Comparison of ENCODE assay signal across 17 cellular contexts in genomic region chr4:29240641-29241040, GRCh38.
DNase-seq lines count a peak whose midpoint lies in the region; ATAC-seq, FAIRE-seq and TF ChIP-seq lines count a peak whose summit lies in the region.
"Had no signal": no experiment of that assay in that cellular context is flagged by ENCODE, and none has a peak within 500 bp of the region (broad histone marks: within the 10 kb centered on the region; RNA-seq: fewer than 3 reads in every experiment).

No MANE protein-coding gene starts in this region.

- no peak for ATAC-seq in A549
- no peak for ATAC-seq in GM21515 (IDR thresholded peaks at IDR 0.05; ENCODE audit: unreplicated experiment)
- no peak for ATAC-seq in Right ventricle myocardium superior (ENCODE audit: poor library complexity)
- ATAC-seq: GM12878 had no signal

- no peak overlapping the region for H2BK12ac ChIP-seq in H1 (ENCODE audit: low read depth, low read length)

- H3K4ac ChIP-seq in H1 (replicated peaks; ENCODE audit: insufficient read length, low read depth, low read length), result no peak overlapping the region

- no peak for DNase-seq in A549 (ENCODE audit: low read depth in 1 of 2, low spot score in 1 of 2)
- no peak for DNase-seq in RCC 7860 (ENCODE audit: low spot score)
- DNase-seq in H1 (ENCODE audit: low read depth in 1 of 2, low spot score in 2 of 2), result no peak
- no peak for DNase-seq in small intestine
- DNase-seq in Right ventricle myocardium superior, result no peak
- no peak for DNase-seq in activated naive CD8-positive, alpha-beta T cell treated with anti-CD3 and anti-CD28 coated beads for 36 hours
- DNase-seq: CD4-positive, alpha-beta memory T cell; DMS153; DMS79; GF-D8; GOT3; H9 had no signal

- intact Hi-C loops in Right ventricle myocardium superior (cut with DNase I), result no loop called here

- TF ChIP-seq CTCF in A549 (IDR thresholded peaks at IDR 0.05), result no peak
- no peak for TF ChIP-seq CTCF in H1 (IDR thresholded peaks at IDR 0.05; ENCODE audit: control extremely low read depth in 1 of 3, insufficient read depth in 1 of 3, low read depth in 1 of 3, low read length in 3 of 3)

- H3K18ac ChIP-seq in H1 (ENCODE audit: extremely low read depth, low read length), result no peak overlapping the region

- H4K5ac ChIP-seq in H1 (ENCODE audit: insufficient read length, low read depth, low read length), result no peak overlapping the region

- no peak overlapping the region for H3K4me3 ChIP-seq in A549
- no peak overlapping the region for H3K4me3 ChIP-seq in H1 (ENCODE audit: extremely low read depth in 1 of 4, insufficient read depth in 2 of 4, low read depth in 3 of 4, low read length in 4 of 4)
- H3K4me3 ChIP-seq in small intestine (ENCODE audit: low read depth in 1 of 2, low read length in 2 of 2), result no peak overlapping the region
- H3K4me3 ChIP-seq: BLaER1, GM12878 had no signal

- H3K4me3 Mint-ChIP-seq in activated naive CD8-positive, alpha-beta T cell treated with anti-CD3 and anti-CD28 coated beads for 36 hours, result no peak overlapping the region
- H3K4me3 Mint-ChIP-seq: CD14-positive monocyte; CD4-positive, alpha-beta memory T cell; H9 had no signal

- no peaks in the 10 kb centered on the region for H3K79me1 ChIP-seq in H1 (ENCODE audit: low read depth, low read length)

- TF ChIP-seq POLR2A in A549 (IDR thresholded peaks at IDR 0.05; ENCODE audit: low read length), result no peak
- TF ChIP-seq POLR2A in H1 (IDR thresholded peaks at IDR 0.05; ENCODE audit: control extremely low read depth in 1 of 2, low read depth in 2 of 2, low read length in 2 of 2), result no peak

- no peaks in the 10 kb centered on the region for H3K4me1 Mint-ChIP-seq in activated naive CD8-positive, alpha-beta T cell treated with anti-CD3 and anti-CD28 coated beads for 36 hours
- H3K4me1 Mint-ChIP-seq: CD14-positive monocyte; CD4-positive, alpha-beta memory T cell; H9 had no signal

- H3K4me1 ChIP-seq in A549 (no peaks in the 10 kb centered on the region), H1 (replicated peaks in 1 of 4; ENCODE audit: control insufficient read depth in 3 of 4, insufficient read depth in 4 of 4, low read length in 3 of 4) (no peaks in the 10 kb centered on the region), small intestine (ENCODE audit: control insufficient read depth in 2 of 2, insufficient read depth in 1 of 2, low read depth in 1 of 2, low read length in 1 of 2) (no peaks in the 10 kb centered on the region)
- H3K4me1 ChIP-seq: BLaER1 had no signal

- H3K27me3 Mint-ChIP-seq in activated naive CD8-positive, alpha-beta T cell treated with anti-CD3 and anti-CD28 coated beads for 36 hours, result no peaks in the 10 kb centered on the region
- H3K27me3 Mint-ChIP-seq: CD4-positive, alpha-beta memory T cell had no signal

- no peaks in the 10 kb centered on the region for H3K36me3 Mint-ChIP-seq in activated naive CD8-positive, alpha-beta T cell treated with anti-CD3 and anti-CD28 coated beads for 36 hours
- H3K36me3 Mint-ChIP-seq: CD14-positive monocyte; CD4-positive, alpha-beta memory T cell had no signal

- H3K27ac Mint-ChIP-seq in activated naive CD8-positive, alpha-beta T cell treated with anti-CD3 and anti-CD28 coated beads for 36 hours, result no peak overlapping the region
- H3K27ac Mint-ChIP-seq: CD14-positive monocyte; CD4-positive, alpha-beta memory T cell; H9 had no signal

- H3K9me3 Mint-ChIP-seq in activated naive CD8-positive, alpha-beta T cell treated with anti-CD3 and anti-CD28 coated beads for 36 hours, result peaks cover 15% of the 10 kb centered on the region
- H3K9me3 Mint-ChIP-seq: H9 had no signal

- H3K23me2 ChIP-seq in H1 (ENCODE audit: low read depth, low read length), result no peaks in the 10 kb centered on the region

- no peaks in the 10 kb centered on the region for H4K20me1 ChIP-seq in H1 (replicated peaks in 1 of 2; ENCODE audit: control insufficient read depth in 1 of 2, insufficient read depth in 2 of 2, low read length in 2 of 2)
- H4K20me1 ChIP-seq: BLaER1 had no signal

- FAIRE-seq in A549 (lab: Jason Lieb, UNC) (no peak), RCC 7860 (lab: Jason Lieb, UNC) (peak; percentile 71), H1 (lab: Jason Lieb, UNC) (no peak), small intestine (lab: Jason Lieb, UNC) (peak; percentile 94)
- FAIRE-seq: GM12878, GM19239 had no signal

- no peak overlapping the region for H4K91ac ChIP-seq in H1 (replicated peaks; ENCODE audit: insufficient read length, low read length)

- CTCF ChIA-PET in A549 (lab: Yijun Ruan, JAX), result no interaction called here
- CTCF ChIA-PET in H1 (lab: Charles Lee; ENCODE audit: partially characterized antibody), result no interaction called here

- no peak overlapping the region for H2BK20ac ChIP-seq in H1 (ENCODE audit: low read length)

- no peaks in the 10 kb centered on the region for H3K36me3 ChIP-seq in H1 (ENCODE audit: control insufficient read depth in 2 of 4, insufficient read depth in 4 of 4, low read length in 3 of 4)
- no peaks in the 10 kb centered on the region for H3K36me3 ChIP-seq in small intestine (ENCODE audit: control insufficient read depth in 2 of 2, insufficient read depth in 2 of 2, low read length in 2 of 2)
- H3K36me3 ChIP-seq: BLaER1 had no signal

- no peak overlapping the region for H3K14ac ChIP-seq in H1 (ENCODE audit: insufficient read length)

- no peaks in the 10 kb centered on the region for H3K9me3 ChIP-seq in A549
- H3K9me3 ChIP-seq in H1 (ENCODE audit: insufficient read depth in 2 of 2, low read depth in 1 of 2, low read length in 1 of 2), result no peaks in the 10 kb centered on the region
- H3K9me3 ChIP-seq in small intestine (ENCODE audit: control insufficient read depth, low read depth), result no peaks in the 10 kb centered on the region
- H3K9me3 ChIP-seq: BLaER1 had no signal

- no peak overlapping the region for H2BK120ac ChIP-seq in H1 (replicated peaks; ENCODE audit: low read depth, low read length)

- no peak overlapping the region for H3K9ac ChIP-seq in H1 (replicated peaks in 1 of 4; ENCODE audit: extremely low read depth in 1 of 4, low read depth in 3 of 4, low read length in 3 of 4)
- H3K9ac ChIP-seq: BLaER1 had no signal

- H3K23ac ChIP-seq in H1 (ENCODE audit: insufficient read length), result no peak overlapping the region

- no peak overlapping the region for H3K56ac ChIP-seq in H1 (replicated peaks; ENCODE audit: insufficient read length, low read depth, low read length)

- H2AFZ ChIP-seq in H1 (ENCODE audit: low read length), result no peak overlapping the region

- no peak overlapping the region for H2AK5ac ChIP-seq in H1 (ENCODE audit: low read depth, low read length)

- no peak for TF ChIP-seq RAD21 in A549 (conservative IDR thresholded peaks at IDR 0.05 in 1 of 2, IDR thresholded peaks at IDR 0.05 in 1 of 2)
- no peak for TF ChIP-seq RAD21 in H1 (IDR thresholded peaks at IDR 0.05 in 1 of 2, conservative IDR thresholded peaks at IDR 0.05 in 1 of 2; ENCODE audit: low read depth in 2 of 2, low read length in 2 of 2)

- POLR2A ChIA-PET in A549 (lab: Yijun Ruan, JAX) (no interaction called here), H1 (lab: Charles Lee; ENCODE audit: partially characterized antibody) (no interaction called here)

- no peaks in the 10 kb centered on the region for H3K27me3 ChIP-seq in H1 (replicated peaks in 1 of 4; ENCODE audit: control insufficient read depth in 3 of 4, extremely low read depth in 1 of 4, insufficient read depth in 3 of 4, low read length in 3 of 4)
- H3K27me3 ChIP-seq in small intestine (ENCODE audit: control insufficient read depth in 2 of 2, insufficient read depth in 2 of 2, low read length in 2 of 2), result no peaks in the 10 kb centered on the region
- H3K27me3 ChIP-seq: BLaER1 had no signal

- H3K4me2 ChIP-seq in A549, result no peak overlapping the region
- no peak overlapping the region for H3K4me2 ChIP-seq in H1 (ENCODE audit: insufficient read depth in 1 of 2, low read depth in 2 of 2, low read length in 2 of 2)
- H3K4me2 ChIP-seq: BLaER1 had no signal

- H3K79me2 ChIP-seq in H1 (ENCODE audit: control insufficient read depth in 1 of 2, insufficient read depth in 2 of 2, low read length in 2 of 2), result no peaks in the 10 kb centered on the region

- no peak overlapping the region for H2BK15ac ChIP-seq in H1 (ENCODE audit: low read length)

- no peak overlapping the region for H3K27ac ChIP-seq in A549
- H3K27ac ChIP-seq in H1 (ENCODE audit: low read depth, low read length), result no peak overlapping the region
- no peak overlapping the region for H3K27ac ChIP-seq in small intestine (ENCODE audit: low read depth in 1 of 2, low read length in 1 of 2)
- H3K27ac ChIP-seq: BLaER1 had no signal

- no peak overlapping the region for H2BK5ac ChIP-seq in H1 (ENCODE audit: low read depth, low read length)

- TF ChIP-seq EP300 in A549 (IDR thresholded peaks at IDR 0.05) (no peak), H1 (IDR thresholded peaks at IDR 0.05; ENCODE audit: borderline replicate concordance in 1 of 2, low read depth in 2 of 2, low read length in 2 of 2) (no peak)

- H4K8ac ChIP-seq in H1 (ENCODE audit: extremely low read depth, insufficient read depth, low read length), result no peak overlapping the region

TF ChIP-seq in A549, 52 proteins besides CTCF, POLR2A, EP300 and RAD21:
- TF ChIP-seq ZSCAN20 (CRISPR knock-in tag; IDR thresholded peaks at IDR 0.05) (no peak), MAFK (IDR thresholded peaks at IDR 0.05; ENCODE audit: partially characterized antibody) (peak; percentile 47), EHF (CRISPR knock-in tag; IDR thresholded peaks at IDR 0.05) (no peak)

TF ChIP-seq in H1, 55 proteins besides CTCF, POLR2A, EP300 and RAD21:
- TF ChIP-seq MAFK (IDR thresholded peaks at IDR 0.05; ENCODE audit: low read depth, low read length), result peak; percentile 30; the same call in 1 of the 2 replicates
- TF ChIP-seq TAF7 (optimal IDR thresholded peaks at IDR 0.05; ENCODE audit: borderline replicate concordance, low read depth, low read length), result no peak
TF ChIP-seq in H1: peak in this region for 1.

Comparison
In these comparisons a context has a peak if more than half of its experiments do, and no peak if none do; other contexts are left out.
1. Of the 18 proteins assayed by ChIP-seq in both H1 and A549: peak only in H1: none; only in A549: none; in both: MAFK; in neither: 17.